ENCODE assay signal across 15 cellular contexts in genomic region chr18:49304746-49305145, GRCh38.
"Had no signal": no experiment of that assay in that cellular context is flagged by ENCODE, and none has a peak within 500 bp of the region (broad histone marks: within the 10 kb centered on the region; RNA-seq: fewer than 3 reads in every experiment).

No MANE protein-coding gene starts in this region.

- H3K9me3 ChIP-seq: breast epithelium, esophagus squamous epithelium, thoracic aorta had no signal

- ATAC-seq: foreskin keratinocyte had no signal

- H3K4me3 ChIP-seq: breast epithelium, esophagus squamous epithelium, left ventricle myocardium inferior, stomach, thoracic aorta had no signal

- H3K4me1 ChIP-seq: breast epithelium, left ventricle myocardium inferior, parathyroid adenoma, stomach had no signal

- DNase-seq: activated CD4-positive, alpha-beta memory T cell treated with anti-CD3 and anti-CD28 coated beads, Interleukin-2, amount 10 ng/mL, durations not matched to agents 7 days and 5 days; activated CD4-positive, alpha-beta T cell treated with anti-CD3 and anti-CD28 coated beads for 1 hour; activated naive CD8-positive, alpha-beta T cell treated with anti-CD3 and anti-CD28 coated beads, Interleukin-2, amount 10 ng/mL, durations not matched to agents 7 days and 5 days; activated T-cell treated with anti-CD3 and anti-CD28 coated beads, Interleukin-2, amount 50 U/mL, for 48 hours; anterior cingulate cortex; esophagus squamous epithelium; foreskin keratinocyte; head of caudate nucleus; islet precursor cell; left ventricle myocardium inferior; stimulated activated CD4-positive, alpha-beta T cell treated with anti-CD3 and anti-CD28 coated beads, Interleukin-2, amount 100 ng/mL, for 48 hours; stomach had no signal

- H3K36me3 ChIP-seq: breast epithelium, thoracic aorta had no signal

- H3K27ac ChIP-seq: breast epithelium, esophagus squamous epithelium, foreskin keratinocyte, left ventricle myocardium inferior, parathyroid adenoma, stomach, thoracic aorta had no signal
